In genomic region chr10:65571011-65571570, GRCh38 we compare ENCODE assay signal across 9 cellular contexts.
DNase-seq lines count a peak whose midpoint lies in the region; ATAC-seq and TF ChIP-seq lines count a peak whose summit lies in the region.
"Had no signal": no experiment of that assay in that cellular context is flagged by ENCODE, and none has a peak within 500 bp of the region (broad histone marks: within the 10 kb centered on the region; RNA-seq: fewer than 3 reads in every experiment).

No MANE protein-coding gene starts in this region.

- CTCF ChIA-PET in PC-9 (lab: Charles Lee), result no interaction called here
- CTCF ChIA-PET in CD8-positive, alpha-beta memory T cell (lab: Charles Lee), result no interaction called here

- in situ Hi-C loops in HAP-1 (cut with MboI; ENCODE audit: low sequenced_read_pairs), result no loop called here

- H3K27ac ChIP-seq in PC-9, result 0 out of 2 replicates have a peak overlapping the region, but pooled peaks have one; percentile 14
- no peak overlapping the region for H3K27ac ChIP-seq in skeletal muscle tissue (ENCODE audit: low read depth, low read length)
- no peak overlapping the region for H3K27ac ChIP-seq in CD8-positive, alpha-beta memory T cell (ENCODE audit: low read depth, low read length)

- no peaks in the 10 kb centered on the region for H3K79me2 ChIP-seq in PC-9 (ENCODE audit: low read depth)

- H4K20me1 ChIP-seq in PC-9 (ENCODE audit: insufficient read depth), result 0 out of 2 replicates have a peak, but pooled peaks cover 3% of the 10 kb centered on the region

- no peaks in the 10 kb centered on the region for H3K9me2 ChIP-seq in PC-9 (ENCODE audit: insufficient read depth)

- H3K9me3 ChIP-seq in HAP-1, result no peaks in the 10 kb centered on the region
- no peaks in the 10 kb centered on the region for H3K9me3 ChIP-seq in PC-9 (ENCODE audit: insufficient read depth, low read depth)
- H3K9me3 ChIP-seq in skeletal muscle tissue (ENCODE audit: control insufficient read depth in 3 of 3, low read length in 3 of 3), result no peaks in the 10 kb centered on the region
- H3K9me3 ChIP-seq in CD8-positive, alpha-beta memory T cell (ENCODE audit: low read length), result no peaks in the 10 kb centered on the region

- H3K4me3 ChIP-seq in HAP-1, result peak overlapping the region; percentile 51
- H3K4me3 ChIP-seq in PC-9, result peak overlapping the region; percentile 79
- peak overlapping the region; percentile 51 to 73 (median 59) for H3K4me3 ChIP-seq in skeletal muscle tissue (ENCODE audit: low read length in 3 of 3)
- H3K4me3 ChIP-seq in CD8-positive, alpha-beta memory T cell (ENCODE audit: low read length), result no peak overlapping the region

- no TSS peak for BruUV-seq in PC-9 (replicated peaks; lab: Mats Ljungman, UMichigan)

- no peaks in the 10 kb centered on the region for H3K36me3 Mint-ChIP-seq in activated CD4-positive, alpha-beta T cell treated with anti-CD3 and anti-CD28 coated beads, Interleukin-2, amount 10 ng/mL, durations not matched to agents 24 days and 14 days (ENCODE audit: low read depth)
- H3K36me3 Mint-ChIP-seq in CD8-positive, alpha-beta memory T cell, result no peaks in the 10 kb centered on the region

- peaks cover 4% of the 10 kb centered on the region for H3K9me3 Mint-ChIP-seq in activated CD4-positive, alpha-beta T cell treated with anti-CD3 and anti-CD28 coated beads, Interleukin-2, amount 10 ng/mL, durations not matched to agents 24 days and 14 days
- peaks cover 2 to 19% (median 7%) of the 10 kb centered on the region in 5 donors for H3K9me3 Mint-ChIP-seq in CD8-positive, alpha-beta memory T cell
- H3K9me3 Mint-ChIP-seq in stimulated activated naive CD8-positive, alpha-beta T cell treated with anti-CD3 and anti-CD28 coated beads, Interleukin-15, amount 100 ng/mL, for 72 hours, result peaks cover 0 to 4% of the 10 kb centered on the region in 2 donors

- peaks cover 10% of the 10 kb centered on the region for H3K36me3 ChIP-seq in HAP-1 (replicated peaks)
- H3K36me3 ChIP-seq in PC-9 (ENCODE audit: low read depth), result 0 out of 2 replicates have a peak, but pooled peaks cover 1% of the 10 kb centered on the region
- no peaks in the 10 kb centered on the region for H3K36me3 ChIP-seq in skeletal muscle tissue (ENCODE audit: control insufficient read depth in 3 of 3, insufficient read depth in 3 of 3, low read length in 3 of 3)
- H3K36me3 ChIP-seq in CD8-positive, alpha-beta memory T cell (ENCODE audit: insufficient read depth, low read length), result no peaks in the 10 kb centered on the region

- no peaks in the 10 kb centered on the region for H3F3A ChIP-seq in PC-9 (ENCODE audit: insufficient read depth, low read depth)

- H3K4me1 ChIP-seq in HAP-1, result peaks cover 8% of the 10 kb centered on the region; the same call in 1 of the 2 replicates
- peaks cover 16% of the 10 kb centered on the region for H3K4me1 ChIP-seq in PC-9 (replicated peaks; ENCODE audit: insufficient read depth)
- no peaks in the 10 kb centered on the region for H3K4me1 ChIP-seq in skeletal muscle tissue (ENCODE audit: control insufficient read depth in 3 of 3, insufficient read depth in 3 of 3, low read length in 3 of 3)
- H3K4me1 ChIP-seq in CD8-positive, alpha-beta memory T cell (ENCODE audit: insufficient read depth, low read length), result no peaks in the 10 kb centered on the region

- H3K4me1 Mint-ChIP-seq in activated CD4-positive, alpha-beta T cell treated with anti-CD3 and anti-CD28 coated beads, Interleukin-2, amount 10 ng/mL, durations not matched to agents 24 days and 14 days, result no peaks in the 10 kb centered on the region
- no peaks in the 10 kb centered on the region for H3K4me1 Mint-ChIP-seq in CD8-positive, alpha-beta memory T cell
- no peaks in the 10 kb centered on the region for H3K4me1 Mint-ChIP-seq in stimulated activated naive CD8-positive, alpha-beta T cell treated with anti-CD3 and anti-CD28 coated beads, Interleukin-15, amount 100 ng/mL, for 72 hours
- H3K4me1 Mint-ChIP-seq: activated B cell treated with CpG ODN at 0.5 μM for 24 hours had no signal

- intact Hi-C loops in PC-9 (cut with micrococcal nuclease; ENCODE audit: unreplicated experiment), result loop anchor here (2.0 to 10.0 kb wide), 2 partner anchors 294 to 428 kb away; no protein-coding TSS in a partner anchor
- intact Hi-C loops in activated CD4-positive, alpha-beta T cell treated with anti-CD3 and anti-CD28 coated beads, Interleukin-2, amount 10 ng/mL, durations not matched to agents 24 days and 14 days (cut with micrococcal nuclease), result no loop called here

- no peak for ATAC-seq in stimulated activated naive CD8-positive, alpha-beta T cell treated with anti-CD3 and anti-CD28 coated beads, Interleukin-15, amount 100 ng/mL, for 72 hours

- peak overlapping the region in 2 of 3 donors; percentile 65 to 75 for H3K9ac ChIP-seq in skeletal muscle tissue (ENCODE audit: low read depth in 1 of 3, low read length in 3 of 3)

- no peak for TF ChIP-seq CTCF in PC-9 (conservative IDR thresholded peaks at IDR 0.05)

- POLR2A ChIA-PET in PC-9 (lab: Charles Lee; ENCODE audit: unreplicated experiment), result no interaction called here
- POLR2A ChIA-PET in CD8-positive, alpha-beta memory T cell (lab: Charles Lee), result no interaction called here

- H3K27me3 ChIP-seq in HAP-1 (ENCODE audit: low read depth) (no peaks in the 10 kb centered on the region), PC-9 (ENCODE audit: insufficient read depth, low read depth) (no peaks in the 10 kb centered on the region), skeletal muscle tissue (ENCODE audit: control insufficient read depth in 3 of 3, insufficient read depth in 3 of 3, low read length in 3 of 3) (no peaks in the 10 kb centered on the region)
- H3K27me3 ChIP-seq in CD8-positive, alpha-beta memory T cell (ENCODE audit: insufficient read depth, low read length, poor library complexity, severe bottlenecking), result no peaks in the 10 kb centered on the region

- H3K27me3 Mint-ChIP-seq in activated CD4-positive, alpha-beta T cell treated with anti-CD3 and anti-CD28 coated beads, Interleukin-2, amount 10 ng/mL, durations not matched to agents 24 days and 14 days, result no peaks in the 10 kb centered on the region
- H3K27me3 Mint-ChIP-seq in CD8-positive, alpha-beta memory T cell, result no peaks in the 10 kb centered on the region
- no peaks in the 10 kb centered on the region for H3K27me3 Mint-ChIP-seq in stimulated activated naive CD8-positive, alpha-beta T cell treated with anti-CD3 and anti-CD28 coated beads, Interleukin-15, amount 100 ng/mL, for 72 hours
- H3K27me3 Mint-ChIP-seq: activated B cell treated with CpG ODN at 0.5 μM for 24 hours had no signal

- H3K4me3 Mint-ChIP-seq in activated CD4-positive, alpha-beta T cell treated with anti-CD3 and anti-CD28 coated beads, Interleukin-2, amount 10 ng/mL, durations not matched to agents 24 days and 14 days, result no peak overlapping the region
- no peak overlapping the region for H3K4me3 Mint-ChIP-seq in CD8-positive, alpha-beta memory T cell
- no peak overlapping the region for H3K4me3 Mint-ChIP-seq in stimulated activated naive CD8-positive, alpha-beta T cell treated with anti-CD3 and anti-CD28 coated beads, Interleukin-15, amount 100 ng/mL, for 72 hours
- H3K4me3 Mint-ChIP-seq: activated B cell treated with CpG ODN at 0.5 μM for 24 hours had no signal

- no peak overlapping the region for H3K27ac Mint-ChIP-seq in activated CD4-positive, alpha-beta T cell treated with anti-CD3 and anti-CD28 coated beads, Interleukin-2, amount 10 ng/mL, durations not matched to agents 24 days and 14 days
- no peak overlapping the region for H3K27ac Mint-ChIP-seq in CD8-positive, alpha-beta memory T cell
- no peak overlapping the region for H3K27ac Mint-ChIP-seq in stimulated activated naive CD8-positive, alpha-beta T cell treated with anti-CD3 and anti-CD28 coated beads, Interleukin-15, amount 100 ng/mL, for 72 hours
- H3K27ac Mint-ChIP-seq: activated B cell treated with CpG ODN at 0.5 μM for 24 hours had no signal

- H3K4me2 ChIP-seq in PC-9, result peak overlapping the region; percentile 88

- H2AFZ ChIP-seq in PC-9, result peak overlapping the region; percentile 98

- DNase-seq in HAP-1 (ENCODE audit: low spot score in 2 of 2), result peak; percentile 62 to 73
- peak; percentile 15 to 44 for DNase-seq in PC-9
- peak; percentile 37 for DNase-seq in glomerular visceral epithelial cell (ENCODE audit: extremely low spot score)
- no peak for DNase-seq in activated CD4-positive, alpha-beta T cell treated with anti-CD3 and anti-CD28 coated beads, Interleukin-2, amount 10 ng/mL, durations not matched to agents 24 days and 14 days
- DNase-seq in CD8-positive, alpha-beta memory T cell, result no peak
- no peak for DNase-seq in stimulated activated naive CD8-positive, alpha-beta T cell treated with anti-CD3 and anti-CD28 coated beads, Interleukin-15, amount 100 ng/mL, for 72 hours
- DNase-seq in NCI-H1048 (lab: John Stamatoyannopoulos, UW), result no peak
- DNase-seq: activated B cell treated with CpG ODN at 0.5 μM for 24 hours had no signal

Comparison
In these comparisons a context has a peak if more than half of its experiments do, and no peak if none do; other contexts are left out.
1. DNase-seq: peak in HAP-1 (2 of 2), PC-9 (2 of 2) and glomerular visceral epithelial cell (single experiment); none in activated CD4-positive, alpha-beta T cell treated with anti-CD3 and anti-CD28 coated beads, Interleukin-2, amount 10 ng/mL, durations not matched to agents 24 days and 14 days (single experiment), CD8-positive, alpha-beta memory T cell (0 of 5), stimulated activated naive CD8-positive, alpha-beta T cell treated with anti-CD3 and anti-CD28 coated beads, Interleukin-15, amount 100 ng/mL, for 72 hours (0 of 2) and NCI-H1048 (single experiment).